8 cellular contexts compared by ENCODE assay signal in the genomic region with DNA sequence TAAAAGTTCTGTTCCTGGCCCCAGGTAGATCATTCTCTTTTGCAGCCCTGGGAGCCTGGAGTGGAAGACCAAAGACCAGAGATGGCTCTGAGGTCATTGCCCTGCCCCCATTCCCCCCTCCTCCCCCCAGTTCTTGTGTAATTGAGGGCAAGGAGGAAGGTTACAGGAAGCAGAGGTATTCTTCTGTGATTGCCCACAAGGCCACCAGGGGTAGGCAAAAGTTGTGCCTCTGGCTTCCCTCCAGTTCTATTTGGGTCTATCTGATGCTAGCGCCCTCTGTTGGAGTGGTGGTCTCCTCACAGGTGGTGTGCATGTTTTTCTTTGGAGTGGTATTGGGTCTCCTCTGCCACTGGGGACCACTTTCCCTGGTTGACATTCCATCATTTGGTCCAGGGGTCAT. TPM values are rescaled to one million over a fixed set of nuclear protein-coding genes. Genes with fewer than 3 reads are reported as not detected.
DNase-seq lines count a peak whose midpoint lies in the region; ATAC-seq and TF ChIP-seq lines count a peak whose summit lies in the region.

No MANE protein-coding gene starts in this region.

- 55 to 79% methylated on average over 1 of the region's 1 CpG for WGBS in aorta, 2 donors

- DNase-seq in DMS 273 (lab: John Stamatoyannopoulos, UW; ENCODE audit: unreplicated experiment) (peak; percentile 48), DMS 273 treated with DMSO at 0.1 percent for 48 hours (lab: John Stamatoyannopoulos, UW) (no peak), RKO (ENCODE audit: low spot score) (peak; percentile 61), choroid plexus epithelial cell (ENCODE audit: low read depth) (no peak), aorta (no peak), posterior cingulate gyrus (no peak)
- peak; percentile 66 for DNase-seq in stimulated activated CD4-positive, alpha-beta T cell treated with anti-CD3 and anti-CD28 coated beads, Interleukin-1b, Interleukin-23, amount 100 ng/mL, for 48 hours

- H3K36me3 ChIP-seq in aorta (ENCODE audit: control insufficient read depth in 1 of 2, insufficient read depth in 2 of 2, low read length in 1 of 2), result no peaks in the 10 kb centered on the region

- H3K9me3 ChIP-seq in aorta (ENCODE audit: control insufficient read depth, low read length), result peaks cover 1% of the 10 kb centered on the region

- H3K4me1 ChIP-seq in aorta (ENCODE audit: control insufficient read depth in 1 of 2, insufficient read depth in 2 of 2, low read length in 2 of 2), result no peaks in the 10 kb centered on the region

- ATAC-seq in aorta (ENCODE audit: low FRiP score) (no peak), HG03175 (IDR thresholded peaks at IDR 0.05; ENCODE audit: unreplicated experiment) (no peak)

- H3K4me3 ChIP-seq in choroid plexus epithelial cell (ENCODE audit: low read depth, low read length) (no peak overlapping the region), aorta (ENCODE audit: low read length in 2 of 2) (no peak overlapping the region)

- H3K27me3 ChIP-seq in aorta (ENCODE audit: control insufficient read depth in 1 of 2, insufficient read depth in 2 of 2, low read length in 1 of 2), result no peaks in the 10 kb centered on the region

- no peak overlapping the region for H3K27ac ChIP-seq in aorta (ENCODE audit: low read depth in 1 of 2, low read length in 2 of 2)

- TF ChIP-seq CTCF in choroid plexus epithelial cell (conservative IDR thresholded peaks at IDR 0.05; ENCODE audit: low read depth, low read length), result peak; percentile 29

- intact Hi-C loops in aorta (cut with DNase I), result loop anchor here in 1 of 2 donors (5.0 kb wide), 1 partner anchor 473 kb away; no protein-coding TSS in a partner anchor
- intact Hi-C loops in posterior cingulate gyrus (cut with DNase I), result loop anchor here (5.0 kb wide), 1 partner anchor 268 kb away; no protein-coding TSS in a partner anchor

RNA-seq across cellular contexts. Expression of a gene that starts 41.2 kb away (rescaled TPM):
- total RNA-seq in aorta, result 10 to 100 TPM; 22.0 to 40.6 TPM
- 1 to 10 TPM; 7.5 to 8.7 TPM for polyA plus RNA-seq in aorta

Comparison
In these comparisons a context has a peak if more than half of its experiments do, and no peak if none do; other contexts are left out.
1. DNase-seq: peak in DMS 273 (single experiment), RKO (single experiment) and stimulated activated CD4-positive, alpha-beta T cell treated with anti-CD3 and anti-CD28 coated beads, Interleukin-1b, Interleukin-23, amount 100 ng/mL, for 48 hours (single experiment); none in DMS 273 treated with DMSO at 0.1 percent for 48 hours (single experiment), choroid plexus epithelial cell (single experiment), aorta (0 of 2) and posterior cingulate gyrus (0 of 10).